24 cellular contexts compared by ENCODE assay signal in the genomic region with DNA sequence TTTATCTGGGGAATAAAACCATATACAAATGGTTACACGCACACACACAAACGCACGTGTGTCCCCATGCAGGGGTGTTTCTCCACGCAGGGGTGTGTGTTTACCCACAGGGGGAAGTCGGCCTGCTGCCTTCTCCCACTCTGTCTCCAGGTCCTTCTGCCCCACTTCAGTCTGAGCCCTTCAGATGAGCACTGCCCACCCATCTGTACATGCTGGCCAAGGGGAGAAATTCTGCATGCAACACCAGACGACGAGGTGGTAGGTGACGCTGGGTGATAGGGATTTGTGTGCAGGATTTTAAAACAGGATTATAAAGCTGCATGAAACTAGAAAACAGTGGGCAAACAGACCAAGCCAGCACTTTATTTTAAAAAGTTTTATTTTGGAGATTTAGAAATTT.
"Had no signal": no experiment of that assay in that cellular context is flagged by ENCODE, and none has a peak within 500 bp of the region (broad histone marks: within the 10 kb centered on the region; RNA-seq: fewer than 3 reads in every experiment).

No MANE protein-coding gene starts in this region.

- DNase-seq: activated B cell treated with CpG ODN at 0.5 μM for 24 hours; activated CD4-positive, alpha-beta T cell treated with anti-CD3 and anti-CD28 coated beads for 1 hour; activated CD4-positive, alpha-beta T cell treated with anti-CD3 and anti-CD28 coated beads, Interleukin-2, amount 10 ng/mL, durations not matched to agents 24 days and 14 days; activated CD4-positive, alpha-beta T cell treated with anti-CD3 and anti-CD28 coated beads, Interleukin-2, amount 50 U/mL, for 48 hours; activated CD8-positive, alpha-beta memory T cell treated with anti-CD3 and anti-CD28 coated beads, Interleukin-2, amount 10 ng/mL, durations not matched to agents 7 days and 5 days; activated effector memory CD4-positive, alpha-beta T cell treated with Interleukin-2 at 50 U/mL for 16 hours; activated naive CD4-positive, alpha-beta T cell; activated naive CD8-positive, alpha-beta T cell treated with anti-CD3 and anti-CD28 coated beads, Interleukin-2, amount 50 U/mL, for 24 hours; activated T-cell treated with anti-CD3 and anti-CD28 coated beads, Interleukin-2, amount 50 U/mL, for 24 hours; amniotic stem cell; cortex of kidney; KG1; NCI-H1105; NCI-H1436; NCI-H187; NCI-H2107; NCI-H2171 treated with DMSO at 0.1 percent for 48 hours; NCI-H226; NK-92 treated with Interleukin-12 subunit alpha and Interleukin-12 subunit beta, amount 100 ng/mL, for 24 hours; OCI-M1; Right ventricle myocardium superior; RPMI8226 had no signal

- ATAC-seq: activated CD8-positive, alpha-beta memory T cell treated with anti-CD3 and anti-CD28 coated beads, Interleukin-2, amount 10 ng/mL, durations not matched to agents 7 days and 5 days; activated naive CD4-positive, alpha-beta T cell treated with anti-CD3 and anti-CD28 coated beads, Interleukin-2, amount 50 U/mL, for 72 hours; activated naive CD8-positive, alpha-beta T cell treated with anti-CD3 and anti-CD28 coated beads, Interleukin-2, amount 50 U/mL, for 24 hours; Panc1 had no signal
